In the genomic region with DNA sequence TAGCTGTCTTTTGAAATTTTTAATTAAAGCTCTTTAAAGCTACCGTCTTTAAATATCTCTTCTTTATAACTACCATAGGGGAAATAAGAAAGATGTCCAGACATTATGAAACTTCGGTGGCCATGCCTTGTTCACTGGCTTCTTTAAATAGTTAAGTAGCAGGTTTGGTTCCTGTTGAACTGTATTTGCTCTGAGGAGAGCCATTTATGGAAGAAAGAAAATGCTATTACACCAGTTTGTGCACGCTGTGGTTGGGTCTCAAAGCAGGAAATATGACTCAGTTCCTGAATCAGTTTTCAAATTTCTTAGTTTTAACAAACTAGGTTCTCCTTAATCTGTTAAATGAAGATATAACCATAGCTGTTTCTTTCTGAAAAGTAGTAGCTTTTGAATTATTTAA, we compare ENCODE assay signal across 8 cellular contexts. TPM values are rescaled to one million over a fixed set of nuclear protein-coding genes. Genes with fewer than 3 reads are reported as not detected.
A peak's percentile ranks its signal among the peaks of the same experiment; 100 is the strongest.
DNase-seq lines count a peak whose midpoint lies in the region; ATAC-seq and TF ChIP-seq lines count a peak whose summit lies in the region.

No MANE protein-coding gene starts in this region.

- ATAC-seq in GM19328 (IDR thresholded peaks at IDR 0.05; ENCODE audit: unreplicated experiment) (peak; percentile 92), HG03378 (IDR thresholded peaks at IDR 0.05; ENCODE audit: unreplicated experiment) (peak; percentile 87)

- H3K4me1 Mint-ChIP-seq in CD14-positive monocyte: peaks cover 62% of the 10 kb centered on the region

- no peak overlapping the region for H3K4me3 ChIP-seq in epithelial cell of proximal tubule (ENCODE audit: low read depth, low read length)

- TF ChIP-seq CTCF in CD14-positive monocyte (IDR thresholded peaks at IDR 0.05) (no peak), epithelial cell of proximal tubule (conservative IDR thresholded peaks at IDR 0.05; ENCODE audit: low read depth, low read length) (no peak)

- H3K9me3 Mint-ChIP-seq in CD14-positive monocyte: peaks cover 0 to 2% (median 0%) of the 10 kb centered on the region in 7 donors

- DNase-seq in CD14-positive monocyte (ENCODE audit: low spot score): peak; percentile 59
- DNase-seq in T follicular helper cell (ENCODE audit: low read depth): peak; percentile 28
- peak; percentile 23 for DNase-seq in epithelial cell of proximal tubule (ENCODE audit: low read depth)
- peak; percentile 66 for DNase-seq in pons (ENCODE audit: low spot score)
- DNase-seq in NCI-H1105 (lab: John Stamatoyannopoulos, UW): no peak
- DNase-seq in anterior cingulate cortex (lab: John Stamatoyannopoulos, UW): no peak

- H3K27me3 Mint-ChIP-seq in CD14-positive monocyte (ENCODE audit: low read depth in 3 of 3): no peaks in the 10 kb centered on the region

- no peak overlapping the region for H3K4me3 Mint-ChIP-seq in CD14-positive monocyte

- peaks cover 76 to 89% of the 10 kb centered on the region in 2 donors for H3K36me3 Mint-ChIP-seq in CD14-positive monocyte

- intact Hi-C loops in CD14-positive monocyte (cut with micrococcal nuclease): no loop called here

- H3K27ac Mint-ChIP-seq in CD14-positive monocyte: peak overlapping the region in 6 of 7 donors; percentile 79 to 88 (median 86)

RNA-seq across cellular contexts. Expression of a gene that starts 12.2 kb away (rescaled TPM):
- polyA plus RNA-seq in CD14-positive monocyte: 1,000 to 10,000 TPM; 1,162 to 1,227 TPM
- total RNA-seq in epithelial cell of proximal tubule: 458 and 717 TPM in 2 replicates

RNA-seq across cellular contexts. Expression of a gene that starts 31.6 kb away (rescaled TPM):
- 100 to 1,000 TPM; 143 to 181 TPM for polyA plus RNA-seq in CD14-positive monocyte
- 1.0 and 2.3 TPM in 2 replicates for total RNA-seq in epithelial cell of proximal tubule

RNA-seq across cellular contexts. Expression of a gene that starts 40.7 kb away (rescaled TPM):
- 10 to 100 TPM; 90.8 to 98.7 TPM for polyA plus RNA-seq in CD14-positive monocyte
- total RNA-seq in epithelial cell of proximal tubule: 119 and 173 TPM in 2 replicates

RNA-seq across cellular contexts. Expression of a gene that starts 41.1 kb away (rescaled TPM):
- polyA plus RNA-seq in CD14-positive monocyte: 10 to 100 TPM; 79.8 to 92.0 TPM
- total RNA-seq in epithelial cell of proximal tubule: 53.3 and 55.3 TPM in 2 replicates

Comparison
In these comparisons a context has a peak if more than half of its experiments do, and no peak if none do; other contexts are left out.
1. DNase-seq: peak in CD14-positive monocyte (single experiment), T follicular helper cell (single experiment), epithelial cell of proximal tubule (single experiment) and pons (single experiment); none in NCI-H1105 (single experiment) and anterior cingulate cortex (0 of 58).